9 cellular contexts compared by ENCODE assay signal in genomic region chr10:102855731-102856436, GRCh38. TPM values are rescaled to one million over a fixed set of nuclear protein-coding genes. Genes with fewer than 3 reads are reported as not detected.
A peak's percentile ranks its signal among the peaks of the same experiment; 100 is the strongest.
DNase-seq lines count a peak whose midpoint lies in the region; ATAC-seq and TF ChIP-seq lines count a peak whose summit lies in the region.
"Not testable (repeated sequence)": the region's sequence is repeated elsewhere in the genome, so short reads cannot be mapped to it uniquely, and the experiment has no call there.
"Had no signal": no experiment of that assay in that cellular context is flagged by ENCODE, and none has a peak within 500 bp of the region (broad histone marks: within the 10 kb centered on the region; RNA-seq: fewer than 3 reads in every experiment).

No MANE protein-coding gene starts in this region.

- not testable (repeated sequence) for H3F3A ChIP-seq in PC-3 (ENCODE audit: low read length, unreplicated experiment)

- in situ Hi-C loops in gastrocnemius medialis (cut with MboI; ENCODE audit: low sequenced_read_pairs in 4 of 4), result not testable (repeated sequence)

- H3K4me1 ChIP-seq in PC-3 (ENCODE audit: insufficient read depth, low read length), result not testable (repeated sequence)
- peaks cover 14% of the 10 kb centered on the region in 2 donors for H3K4me1 ChIP-seq in gastrocnemius medialis

- H3K9me2 ChIP-seq in PC-3 (replicated peaks; ENCODE audit: low read length), result not testable (repeated sequence)

- H3K4me1 Mint-ChIP-seq in activated CD8-positive, alpha-beta T cell treated with anti-CD3 and anti-CD28 coated beads, Interleukin-2, amount 10 ng/mL, durations not matched to agents 7 days and 5 days (ENCODE audit: low read depth), result peaks cover 12% of the 10 kb centered on the region

- POLR2A ChIA-PET in PC-3 (lab: Charles Lee; ENCODE audit: unreplicated experiment), result not testable (repeated sequence)
- POLR2A ChIA-PET in activated CD8-positive, alpha-beta T cell treated with anti-CD3 and anti-CD28 coated beads, Interleukin-2, amount 10 ng/mL, durations not matched to agents 7 days and 5 days (lab: Charles Lee), result interaction anchor here (0.7 to 1.6 kb wide), 2 partner anchors 267 to 337 kb away, joined by 4 to 6 read pairs; no protein-coding TSS in a partner anchor

- peak overlapping the region; percentile 49; the same call in 1 of the 2 replicates for H3K4me2 ChIP-seq in PC-3 (ENCODE audit: low read length)

- not testable (repeated sequence) for H3K9ac ChIP-seq in PC-3 (ENCODE audit: low read length)

- not testable (repeated sequence) for H3K36me3 ChIP-seq in PC-3 (ENCODE audit: low read depth, low read length); gastrocnemius medialis

- not testable (repeated sequence) for H3K27me3 ChIP-seq in PC-3 (ENCODE audit: low read length); gastrocnemius medialis

- H3K9me3 ChIP-seq in PC-3 (ENCODE audit: low read length); gastrocnemius medialis: not testable (repeated sequence)

- H3K27ac Mint-ChIP-seq in activated CD8-positive, alpha-beta T cell treated with anti-CD3 and anti-CD28 coated beads, Interleukin-2, amount 10 ng/mL, durations not matched to agents 7 days and 5 days, result not testable (repeated sequence)

- not testable (repeated sequence) for TF ChIP-seq CTCF in PC-3 (conservative IDR thresholded peaks at IDR 0.05; ENCODE audit: low read depth, low read length); cardiac fibroblast (IDR thresholded peaks at IDR 0.05; ENCODE audit: low read depth, low read length); gastrocnemius medialis (IDR thresholded peaks at IDR 0.05 in 4 of 5, conservative IDR thresholded peaks at IDR 0.05 in 1 of 5)

- peak overlapping the region; percentile 18 for H3K4me3 Mint-ChIP-seq in activated CD8-positive, alpha-beta T cell treated with anti-CD3 and anti-CD28 coated beads, Interleukin-2, amount 10 ng/mL, durations not matched to agents 7 days and 5 days

- peaks cover 22% of the 10 kb centered on the region for H3K79me2 ChIP-seq in PC-3 (ENCODE audit: low read length)

- not testable (repeated sequence) for TF ChIP-seq POLR2A in gastrocnemius medialis (IDR thresholded peaks at IDR 0.05)

- intact Hi-C loops in PC-3 (cut with micrococcal nuclease); gastrocnemius medialis (cut with DNase I; ENCODE audit: low total_unique reads): not testable (repeated sequence)

- DNase-seq in A172 (ENCODE audit: low spot score) (peak; percentile 93), GM04503 (ENCODE audit: low read depth) (peak; percentile 89), M059J (ENCODE audit: low read depth) (peak; percentile 96), PC-3 (peak; percentile 55), cardiac fibroblast (ENCODE audit: low read depth in 2 of 2) (peak; percentile 91 to 98), iris pigment epithelial cell (ENCODE audit: low read depth) (peak; percentile 96)
- not testable (repeated sequence) for DNase-seq in activated CD8-positive, alpha-beta T cell treated with anti-CD3 and anti-CD28 coated beads, Interleukin-2, amount 10 ng/mL, durations not matched to agents 7 days and 5 days; gastrocnemius medialis

- H3K4me3 ChIP-seq in PC-3 (ENCODE audit: low read length); cardiac fibroblast (replicated peaks in 1 of 2; ENCODE audit: low read depth in 2 of 2, low read length in 2 of 2); gastrocnemius medialis: not testable (repeated sequence)

- not testable (repeated sequence) for H3K27me3 Mint-ChIP-seq in activated CD8-positive, alpha-beta T cell treated with anti-CD3 and anti-CD28 coated beads, Interleukin-2, amount 10 ng/mL, durations not matched to agents 7 days and 5 days (ENCODE audit: low read depth)

- not testable (repeated sequence) for H2AFZ ChIP-seq in PC-3 (ENCODE audit: low read length)

- H4K20me1 ChIP-seq in PC-3 (ENCODE audit: low read length), result not testable (repeated sequence)

- peak; percentile 25; the same call in 1 of the 2 replicates for ATAC-seq in PC-3
- not testable (repeated sequence) for ATAC-seq in activated CD8-positive, alpha-beta T cell treated with anti-CD3 and anti-CD28 coated beads, Interleukin-2, amount 10 ng/mL, durations not matched to agents 7 days and 5 days; gastrocnemius medialis

- not testable (repeated sequence) for BruUV-seq in PC-3 (replicated peaks; lab: Mats Ljungman, UMichigan)

- H3K27ac ChIP-seq in PC-3 (ENCODE audit: low read length), result not testable (repeated sequence)
- peak overlapping the region in 3 of 4 donors; percentile 42 to 55 (median 44) for H3K27ac ChIP-seq in gastrocnemius medialis

- H3K9me3 Mint-ChIP-seq in activated CD8-positive, alpha-beta T cell treated with anti-CD3 and anti-CD28 coated beads, Interleukin-2, amount 10 ng/mL, durations not matched to agents 7 days and 5 days (ENCODE audit: insufficient read depth), result not testable (repeated sequence)

- H3K36me3 Mint-ChIP-seq in activated CD8-positive, alpha-beta T cell treated with anti-CD3 and anti-CD28 coated beads, Interleukin-2, amount 10 ng/mL, durations not matched to agents 7 days and 5 days (ENCODE audit: low read depth), result not testable (repeated sequence)

- CTCF ChIA-PET in PC-3 (lab: Charles Lee), result not testable (repeated sequence)
- CTCF ChIA-PET in activated CD8-positive, alpha-beta T cell treated with anti-CD3 and anti-CD28 coated beads, Interleukin-2, amount 10 ng/mL, durations not matched to agents 7 days and 5 days (lab: Charles Lee), result interaction anchor here (1.4 to 2.7 kb wide), 2 partner anchors 45 to 61 kb away, joined by 3 to 12 read pairs; no protein-coding TSS in a partner anchor

RNA-seq across cellular contexts. Expression of gene BORCS7, which starts 1.8 kb away (rescaled TPM):
- 18.9 and 21.9 TPM in 2 replicates for total RNA-seq in A172 (2014; rRNA removed; shearing (Covaris generic))
- total RNA-seq in M059J (2014; rRNA removed; shearing (Covaris generic)), result 8.7 and 16.7 TPM in 2 replicates
- total RNA-seq in PC-3 (2014; rRNA removed) (6.0 and 8.1 TPM in 2 replicates), gastrocnemius medialis (10 to 100 TPM; 18.1 to 38.2 (median 27.1) TPM)
- 10 to 100 TPM; 10.4 to 11.2 TPM for total RNA-seq in activated CD8-positive, alpha-beta T cell treated with anti-CD3 and anti-CD28 coated beads, Interleukin-2, amount 10 ng/mL, durations not matched to agents 7 days and 5 days

RNA-seq across cellular contexts. Expression of gene AS3MT, which starts 13.4 kb away (rescaled TPM):
- 29.4 and 30.1 TPM in 2 replicates for total RNA-seq in A172 (2014; rRNA removed; shearing (Covaris generic))
- 0.12 and 1.5 TPM in 2 replicates for total RNA-seq in M059J (2014; rRNA removed; shearing (Covaris generic))
- total RNA-seq in PC-3 (2014; rRNA removed) (1.7 and 3.5 TPM in 2 replicates), gastrocnemius medialis (1 to 10 TPM in 3 of 4 donors, under 1 TPM in 1; 0.91 to 5.6 (median 4.8) TPM)
- total RNA-seq in activated CD8-positive, alpha-beta T cell treated with anti-CD3 and anti-CD28 coated beads, Interleukin-2, amount 10 ng/mL, durations not matched to agents 7 days and 5 days, result under 1 TPM; 0.52 to 0.68 TPM

RNA-seq across cellular contexts. Expression of gene CYP17A1, which starts 18.7 kb away (rescaled TPM):
- total RNA-seq in A172 (2014; rRNA removed; shearing (Covaris generic)), result not detected in 2 replicates
- total RNA-seq in M059J (2014; rRNA removed; shearing (Covaris generic)), result not detected in 2 replicates
- total RNA-seq in PC-3 (2014; rRNA removed) (not detected in 2 replicates), gastrocnemius medialis (1 to 10 TPM in 1 of 4 donors, not detected in 3; 4.2 TPM)
- not detected for total RNA-seq in activated CD8-positive, alpha-beta T cell treated with anti-CD3 and anti-CD28 coated beads, Interleukin-2, amount 10 ng/mL, durations not matched to agents 7 days and 5 days
- total RNA-seq: G401 had no signal
